ENCODE assay signal across 9 cellular contexts in the genomic region with DNA sequence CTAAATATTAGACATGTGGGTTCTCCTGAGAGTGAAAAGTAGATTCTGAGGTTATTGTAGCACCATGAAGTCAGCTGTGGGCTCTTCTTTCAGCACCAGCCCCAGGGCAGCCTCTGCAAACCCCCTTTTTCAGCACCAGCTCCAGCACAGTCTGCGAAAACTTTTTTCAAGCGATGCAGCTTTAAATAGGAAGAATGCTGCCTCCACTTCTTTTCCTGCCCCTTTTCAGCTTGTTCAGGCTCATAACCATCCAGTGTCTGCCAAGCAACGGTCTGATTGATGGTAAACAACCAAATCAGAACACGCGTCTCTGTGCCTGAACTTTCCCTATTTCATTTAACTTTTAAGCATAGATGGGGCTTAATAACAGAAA. TPM values are rescaled to one million over a fixed set of nuclear protein-coding genes. Genes with fewer than 3 reads are reported as not detected.
DNase-seq lines count a peak whose midpoint lies in the region; ATAC-seq and TF ChIP-seq lines count a peak whose summit lies in the region.
"Had no signal": no experiment of that assay in that cellular context is flagged by ENCODE, and none has a peak within 500 bp of the region (broad histone marks: within the 10 kb centered on the region; RNA-seq: fewer than 3 reads in every experiment).

A gene (minus strand): TSS at position 155 of the 373 bp plus-strand sequence. CDS start 157 bp downstream, outside the sequence.

- no peaks in the 10 kb centered on the region for H3K9me3 ChIP-seq in duodenal mucosa (ENCODE audit: control insufficient read depth in 1 of 2, low read length in 2 of 2)
- no peaks in the 10 kb centered on the region for H3K9me3 ChIP-seq in right lobe of liver
- no peaks in the 10 kb centered on the region for H3K9me3 ChIP-seq in tibial nerve

- peaks cover 0 to 6% of the 10 kb centered on the region in 2 donors for H3K4me1 ChIP-seq in duodenal mucosa (ENCODE audit: control insufficient read depth in 1 of 2, insufficient read depth in 2 of 2, low read length in 2 of 2)
- H3K4me1 ChIP-seq in right lobe of liver: no peaks in the 10 kb centered on the region
- peaks cover 0 to 18% (median 2%) of the 10 kb centered on the region in 4 donors for H3K4me1 ChIP-seq in tibial nerve

- no peak within 1 kb of the TSS for H3K27ac Mint-ChIP-seq in natural killer cell treated with Interleukin-12 subunit alpha and Interleukin-12 subunit beta and Interleukin-15 and Interleukin-18, amount 100 ng/mL, for 72 hours

- H3K36me3 ChIP-seq in duodenal mucosa (ENCODE audit: control insufficient read depth in 1 of 2, insufficient read depth in 2 of 2, low read length in 2 of 2) (no peaks in the 10 kb centered on the region), right lobe of liver (no peaks in the 10 kb centered on the region), tibial nerve (no peaks in the 10 kb centered on the region)

- peak within 1 kb of the TSS; percentile 51 for H3K4me3 Mint-ChIP-seq in activated T-cell treated with anti-CD3 and anti-CD28 coated beads, Interleukin-2, amount 50 U/mL, for 4 hours
- no peak within 1 kb of the TSS for H3K4me3 Mint-ChIP-seq in natural killer cell treated with Interleukin-12 subunit alpha and Interleukin-12 subunit beta and Interleukin-15 and Interleukin-18, amount 100 ng/mL, for 72 hours

- H3K4me3 ChIP-seq in duodenal mucosa (ENCODE audit: low read depth in 1 of 2, low read length in 2 of 2) (peak within 1 kb of the TSS; percentile 65), right lobe of liver (peak within 1 kb of the TSS; percentile 24 to 52 (median 41)), tibial nerve (peak within 1 kb of the TSS; percentile 38 to 66 (median 50))

- no peak for TF ChIP-seq CTCF in right lobe of liver (IDR thresholded peaks at IDR 0.05)
- TF ChIP-seq CTCF in tibial nerve (IDR thresholded peaks at IDR 0.05): no peak

- ATAC-seq in activated T-cell treated with anti-CD3 and anti-CD28 coated beads, Interleukin-2, amount 50 U/mL, for 4 hours: no peak
- ATAC-seq in right lobe of liver: peak; percentile 72 to 83 (median 78)
- ATAC-seq in natural killer cell treated with Interleukin-12 subunit alpha and Interleukin-12 subunit beta and Interleukin-15 and Interleukin-18, amount 100 ng/mL, for 72 hours: no peak
- ATAC-seq in HG02885 (IDR thresholded peaks at IDR 0.05; ENCODE audit: poor library complexity, unreplicated experiment): no peak

- intact Hi-C loops in right lobe of liver (cut with DNase I): no loop called here

- peaks cover 14% of the 10 kb centered on the region for H3K27me3 Mint-ChIP-seq in activated T-cell treated with anti-CD3 and anti-CD28 coated beads, Interleukin-2, amount 50 U/mL, for 4 hours (ENCODE audit: low read depth)
- peaks cover 7 to 11% of the 10 kb centered on the region in 2 donors for H3K27me3 Mint-ChIP-seq in natural killer cell treated with Interleukin-12 subunit alpha and Interleukin-12 subunit beta and Interleukin-15 and Interleukin-18, amount 100 ng/mL, for 72 hours

- H3K27me3 ChIP-seq in duodenal mucosa (ENCODE audit: control insufficient read depth in 1 of 2, insufficient read depth in 2 of 2, low read length in 2 of 2): peaks cover 0 to 4% of the 10 kb centered on the region in 2 donors
- no peaks in the 10 kb centered on the region for H3K27me3 ChIP-seq in right lobe of liver
- no peaks in the 10 kb centered on the region for H3K27me3 ChIP-seq in tibial nerve

- peak in 1 of 2 donors; percentile 87 for TF ChIP-seq EP300 in tibial nerve (IDR thresholded peaks at IDR 0.05)

- DNase-seq in activated T-cell treated with anti-CD3 and anti-CD28 coated beads, Interleukin-2, amount 50 U/mL, for 4 hours: no peak
- no peak for DNase-seq in activated T-cell treated with anti-CD3 and anti-CD28 coated beads, Interleukin-2, amount 50 U/mL, for 48 hours
- DNase-seq in right lobe of liver (no peak), tibial nerve (ENCODE audit: low spot score in 2 of 2) (peak; percentile 23 to 66), 8988T (no peak)
- no peak for DNase-seq in natural killer cell treated with Interleukin-12 subunit alpha and Interleukin-12 subunit beta and Interleukin-15 and Interleukin-18, amount 100 ng/mL, for 72 hours (ENCODE audit: low spot score)

- peak within 1 kb of the TSS; percentile 15 to 53 for H3K9ac ChIP-seq in duodenal mucosa (ENCODE audit: low read depth in 1 of 2, low read length in 2 of 2)

- WGBS in right lobe of liver (ENCODE audit: insufficient coverage, low coverage, low lambda C conversion rate, missing lambda C conversion rate): 6% methylated on average over 5 of the region's 5 CpGs
- 3 to 4% methylated on average over 5 of the region's 5 CpGs for WGBS in tibial nerve, 2 donors

- H3K27ac ChIP-seq in duodenal mucosa (ENCODE audit: low read depth, low read length) (peak within 1 kb of the TSS; percentile 11), right lobe of liver (peak within 1 kb of the TSS; percentile 37 to 53 (median 43)), tibial nerve (peak within 1 kb of the TSS; percentile 50 to 87 (median 80))
- H3K27ac ChIP-seq: C4-2B had no signal

- no peaks in the 10 kb centered on the region for H3K36me3 Mint-ChIP-seq in activated T-cell treated with anti-CD3 and anti-CD28 coated beads, Interleukin-2, amount 50 U/mL, for 4 hours (ENCODE audit: insufficient read depth)
- peaks cover 6% of the 10 kb centered on the region for H3K36me3 Mint-ChIP-seq in natural killer cell treated with Interleukin-12 subunit alpha and Interleukin-12 subunit beta and Interleukin-15 and Interleukin-18, amount 100 ng/mL, for 72 hours

- no peak for TF ChIP-seq POLR2A in right lobe of liver (IDR thresholded peaks at IDR 0.05)
- TF ChIP-seq POLR2A in tibial nerve (IDR thresholded peaks at IDR 0.05): peak in 1 of 2 donors; percentile 46

- H3K4me1 Mint-ChIP-seq in activated T-cell treated with anti-CD3 and anti-CD28 coated beads, Interleukin-2, amount 50 U/mL, for 4 hours (ENCODE audit: low read depth): peaks cover 12% of the 10 kb centered on the region
- H3K4me1 Mint-ChIP-seq in natural killer cell treated with Interleukin-12 subunit alpha and Interleukin-12 subunit beta and Interleukin-15 and Interleukin-18, amount 100 ng/mL, for 72 hours (ENCODE audit: low read depth in 2 of 2): no peaks in the 10 kb centered on the region

- H3K9me3 Mint-ChIP-seq in activated T-cell treated with anti-CD3 and anti-CD28 coated beads, Interleukin-2, amount 50 U/mL, for 4 hours: no peaks in the 10 kb centered on the region
- peaks cover 4% of the 10 kb centered on the region for H3K9me3 Mint-ChIP-seq in natural killer cell treated with Interleukin-12 subunit alpha and Interleukin-12 subunit beta and Interleukin-15 and Interleukin-18, amount 100 ng/mL, for 72 hours

RNA-seq across cellular contexts. Expression of the gene that starts here (rescaled TPM):
- total RNA-seq in activated T-cell treated with anti-CD3 and anti-CD28 coated beads, Interleukin-2, amount 50 U/mL, for 4 hours: 1 to 10 TPM; 2.1 to 9.5 (median 4.4) TPM
- total RNA-seq in right lobe of liver (10 to 100 TPM in 1 of 6 experiments, 1 to 10 TPM in 5; 5.7 to 17.6 (median 8.6) TPM), tibial nerve (10 to 100 TPM; 34.7 to 60.4 (median 51.4) TPM)
- total RNA-seq in natural killer cell treated with Interleukin-12 subunit alpha and Interleukin-12 subunit beta and Interleukin-15 and Interleukin-18, amount 100 ng/mL, for 72 hours: under 1 TPM; 0.14 to 0.53 TPM

Comparison
In these comparisons a context has a peak if more than half of its experiments do, and no peak if none do; other contexts are left out.
1. ATAC-seq: peak in right lobe of liver (4 of 4); none in activated T-cell treated with anti-CD3 and anti-CD28 coated beads, Interleukin-2, amount 50 U/mL, for 4 hours (0 of 2), natural killer cell treated with Interleukin-12 subunit alpha and Interleukin-12 subunit beta and Interleukin-15 and Interleukin-18, amount 100 ng/mL, for 72 hours (0 of 2) and HG02885 (single experiment).
2. DNase-seq: peak in tibial nerve (2 of 2); none in activated T-cell treated with anti-CD3 and anti-CD28 coated beads, Interleukin-2, amount 50 U/mL, for 4 hours (single experiment), activated T-cell treated with anti-CD3 and anti-CD28 coated beads, Interleukin-2, amount 50 U/mL, for 48 hours (0 of 2), right lobe of liver (0 of 3), natural killer cell treated with Interleukin-12 subunit alpha and Interleukin-12 subunit beta and Interleukin-15 and Interleukin-18, amount 100 ng/mL, for 72 hours (single experiment) and 8988T (single experiment).
3. H3K27ac ChIP-seq: peak in every context shown above with its lines; median percentile 80 in tibial nerve; 43 in right lobe of liver; 11 in duodenal mucosa.
4. Peak in every context shown above with its lines, with median percentiles within 50 percentile points of each other: H3K4me3 ChIP-seq.